Comparison of ENCODE assay signal across 8 cellular contexts in the genomic region with DNA sequence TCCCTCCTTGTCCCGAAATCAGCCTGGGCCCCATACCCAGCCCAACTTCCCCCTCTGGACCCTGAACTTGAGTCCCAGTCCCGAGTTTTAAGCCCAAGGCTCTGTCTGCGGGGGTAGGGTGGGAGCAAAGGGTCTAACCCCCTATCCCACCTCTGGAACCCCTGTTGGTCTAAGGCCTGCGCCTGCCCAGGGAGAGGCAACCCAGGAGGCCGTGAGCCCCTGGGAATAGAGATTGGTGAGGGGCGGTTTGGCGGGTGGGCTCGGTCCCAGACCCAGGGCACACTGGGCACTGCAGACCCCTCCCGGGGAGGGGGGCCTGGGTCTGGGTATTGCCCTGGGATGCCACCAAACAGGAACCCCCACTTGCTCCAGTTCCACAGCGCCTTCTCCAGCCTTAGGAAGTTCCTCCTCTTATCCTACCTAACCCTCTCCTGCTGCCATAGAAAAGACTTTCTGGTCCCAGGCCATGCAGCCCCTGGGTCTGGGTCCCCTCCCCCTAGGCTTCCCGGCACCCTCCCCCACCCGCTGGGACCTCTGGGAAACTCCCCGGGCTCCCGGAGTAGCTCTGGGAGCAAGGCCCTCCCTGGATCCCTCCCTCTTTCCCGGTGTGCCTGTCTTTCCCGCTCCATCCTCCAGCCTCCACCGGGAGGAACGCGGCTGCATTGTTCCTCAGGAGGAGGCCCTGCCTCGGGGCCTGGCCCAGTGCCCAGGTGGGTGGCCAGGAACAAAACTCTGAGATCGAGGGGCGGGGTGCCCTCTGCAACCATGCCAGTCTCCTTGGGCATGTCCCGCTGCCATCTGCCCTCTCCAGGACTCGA. TPM values are rescaled to one million over a fixed set of nuclear protein-coding genes. Genes with fewer than 3 reads are reported as not detected.
DNase-seq lines count a peak whose midpoint lies in the region; ATAC-seq, FAIRE-seq and TF ChIP-seq lines count a peak whose summit lies in the region.

No MANE protein-coding gene starts in this region.

- H3K27me3 ChIP-seq in H7 (ENCODE audit: control insufficient read depth, insufficient read depth, low read length) (no peaks in the 10 kb centered on the region), gastroesophageal sphincter (no peaks in the 10 kb centered on the region), trophoblast cell (ENCODE audit: insufficient read depth, low read length) (no peaks in the 10 kb centered on the region)

- CTCF ChIA-PET in A549 (lab: Yijun Ruan, JAX): interaction anchor here (2.5 kb wide), 1 partner anchor 19 kb away, joined by 17 read pairs; no protein-coding TSS in a partner anchor

- DNase-seq in A549 (ENCODE audit: low read depth in 1 of 2, low spot score in 1 of 2) (peak in 1 of 2 experiments; percentile 86), H7 (peak; percentile 83), trophoblast cell (peak; percentile 53 to 56), occipital lobe (lab: John Stamatoyannopoulos, UW) (no peak)

- H4K8ac ChIP-seq in trophoblast cell (ENCODE audit: low read depth, low read length): peak overlapping the region; percentile 80

- peak overlapping the region; percentile 96 for H2AK5ac ChIP-seq in trophoblast cell (ENCODE audit: low read length)

- H3K4me3 ChIP-seq in A549 (peak overlapping the region; percentile 95), H7 (ENCODE audit: insufficient read depth, low read depth, low read length) (peak overlapping the region; percentile 77), WI38 (ENCODE audit: low read depth, low read length) (peak overlapping the region; percentile 93), gastroesophageal sphincter (peak overlapping the region; percentile 39 to 98), trophoblast cell (ENCODE audit: low read depth, low read length) (peak overlapping the region; percentile 67)

- TF ChIP-seq EP300 in A549 (IDR thresholded peaks at IDR 0.05): no peak
- TF ChIP-seq EP300 in gastroesophageal sphincter (IDR thresholded peaks at IDR 0.05): no peak

- no peaks in the 10 kb centered on the region for H3K9me3 ChIP-seq in A549
- no peaks in the 10 kb centered on the region for H3K9me3 ChIP-seq in gastroesophageal sphincter
- no peaks in the 10 kb centered on the region for H3K9me3 ChIP-seq in trophoblast cell (ENCODE audit: insufficient read depth, low read depth, low read length)

- TF ChIP-seq POLR2A in A549 (IDR thresholded peaks at IDR 0.05; ENCODE audit: low read length) (no peak), gastroesophageal sphincter (IDR thresholded peaks at IDR 0.05) (no peak)

- H4K91ac ChIP-seq in trophoblast cell (ENCODE audit: low read depth, low read length): peak overlapping the region; percentile 98

- POLR2A ChIA-PET in A549 (lab: Yijun Ruan, JAX): interaction anchor here (0.6 to 1.9 kb wide), 5 partner anchors 9 to 49 kb away, joined by 3 to 9 read pairs (median 5); no protein-coding TSS in a partner anchor

- H3K23ac ChIP-seq in trophoblast cell (ENCODE audit: low read length): peak overlapping the region; percentile 37

- H3K14ac ChIP-seq in trophoblast cell (ENCODE audit: low read length): peak overlapping the region; percentile 93

- H2BK12ac ChIP-seq in trophoblast cell (ENCODE audit: low read length): peak overlapping the region; percentile 99

- peak; percentile 8 to 9; a peak in 4 of 6 replicates for ATAC-seq in A549
- ATAC-seq in gastroesophageal sphincter: no peak
- no peak for ATAC-seq in GM21367 (IDR thresholded peaks at IDR 0.05; ENCODE audit: unreplicated experiment)
- ATAC-seq in HG03342 (IDR thresholded peaks at IDR 0.05; ENCODE audit: unreplicated experiment): no peak

- H3K27ac ChIP-seq in A549: peak overlapping the region; percentile 100
- H3K27ac ChIP-seq in gastroesophageal sphincter: peak overlapping the region; percentile 98 to 100 (median 100)
- H3K27ac ChIP-seq in trophoblast cell (ENCODE audit: low read depth, low read length): peak overlapping the region; percentile 84

- 3% methylated on average over 11 of the region's 24 CpGs for WGBS in A549 (ENCODE audit: missing lambda C conversion rate)
- WGBS in gastroesophageal sphincter (ENCODE audit: low coverage in 1 of 2), 2 donors: 17% methylated on average over 1 of the region's 24 CpGs; no CpG with 5 or more reads in 1 of the 2 donors
- WGBS in trophoblast cell (ENCODE audit: extremely low coverage, insufficient coverage, insufficient read length): no CpG with 5 or more reads among the region's 24 CpGs

- FAIRE-seq in A549 (lab: Jason Lieb, UNC): no peak

- H3K9ac ChIP-seq in trophoblast cell (ENCODE audit: low read length): peak overlapping the region; percentile 88

- peaks cover 55% of the 10 kb centered on the region for H3K79me2 ChIP-seq in trophoblast cell (ENCODE audit: control insufficient read depth, insufficient read depth, low read length, poor library complexity)

- H3K4me2 ChIP-seq in A549 (peak overlapping the region; percentile 100), trophoblast cell (ENCODE audit: low read length) (peak overlapping the region; percentile 99)

- peak overlapping the region; percentile 99 for H2BK5ac ChIP-seq in trophoblast cell (ENCODE audit: low read depth, low read length, poor library complexity)

- TF ChIP-seq CTCF in A549 (IDR thresholded peaks at IDR 0.05): no peak
- TF ChIP-seq CTCF in WI38 (IDR thresholded peaks at IDR 0.05; ENCODE audit: low read depth, low read length): no peak
- no peak for TF ChIP-seq CTCF in gastroesophageal sphincter (IDR thresholded peaks at IDR 0.05)

- H3K4me1 ChIP-seq in A549 (peaks cover 44% of the 10 kb centered on the region), gastroesophageal sphincter (peaks cover 0 to 81% (median 30%) of the 10 kb centered on the region in 3 donors), trophoblast cell (ENCODE audit: control insufficient read depth in 1 of 2, insufficient read depth in 2 of 2, low read length in 2 of 2) (peaks cover 59 to 61% of the 10 kb centered on the region in 2 experiments)

- no peak for TF ChIP-seq RAD21 in A549 (conservative IDR thresholded peaks at IDR 0.05 in 1 of 2, IDR thresholded peaks at IDR 0.05 in 1 of 2)

- H3K18ac ChIP-seq in trophoblast cell (ENCODE audit: low read length): peak overlapping the region; percentile 97

- peak overlapping the region; percentile 87 for H2AFZ ChIP-seq in trophoblast cell (ENCODE audit: insufficient read depth, low read length, poor library complexity)

- peak overlapping the region; percentile 92 for H3K4ac ChIP-seq in trophoblast cell (ENCODE audit: low read depth, low read length)

- H4K12ac ChIP-seq in trophoblast cell (ENCODE audit: low read depth, low read length): peak overlapping the region; percentile 89

- peak overlapping the region; percentile 95 for H2BK120ac ChIP-seq in trophoblast cell (ENCODE audit: insufficient read depth, low read length, poor library complexity)

- no peaks in the 10 kb centered on the region for H3K36me3 ChIP-seq in H7 (replicated peaks; ENCODE audit: control insufficient read depth, insufficient read depth, low read length)
- H3K36me3 ChIP-seq in gastroesophageal sphincter: no peaks in the 10 kb centered on the region
- H3K36me3 ChIP-seq in trophoblast cell (ENCODE audit: control insufficient read depth in 1 of 2, insufficient read depth in 2 of 2, low read length in 2 of 2): peaks cover 29% of the 10 kb centered on the region in 2 experiments

- peaks cover 73% of the 10 kb centered on the region for H3K79me1 ChIP-seq in trophoblast cell (ENCODE audit: low read length)

TF ChIP-seq in A549, 52 proteins besides CTCF, POLR2A, EP300 and RAD21 (continues in another document):
- TF ChIP-seq ZC3H11A (IDR thresholded peaks at IDR 0.05) (no peak), ZSCAN20 (CRISPR knock-in tag; IDR thresholded peaks at IDR 0.05) (no peak), KDM5A (IDR thresholded peaks at IDR 0.05) (no peak), CBX2 (IDR thresholded peaks at IDR 0.05; ENCODE audit: borderline replicate concordance, low read depth) (no peak), GATA3 (IDR thresholded peaks at IDR 0.05; ENCODE audit: borderline replicate concordance) (no peak; the same call in 1 of the 2 replicates), HOXA7 (CRISPR knock-in tag; IDR thresholded peaks at IDR 0.05) (no peak), KDM1A (IDR thresholded peaks at IDR 0.05; ENCODE audit: low read depth) (peak; percentile 48; the same call in 1 of the 2 replicates), ZFP36 (IDR thresholded peaks at IDR 0.05; ENCODE audit: borderline replicate concordance, partially characterized antibody) (no peak), FOXS1 (CRISPR knock-in tag; IDR thresholded peaks at IDR 0.05) (no peak), TFCP2L1 (CRISPR knock-in tag; IDR thresholded peaks at IDR 0.05) (peak; percentile 67; the same call in 1 of the 2 replicates), CHD2 (IDR thresholded peaks at IDR 0.05; ENCODE audit: low read length, partially characterized antibody) (peak; percentile 47), MAZ (IDR thresholded peaks at IDR 0.05; ENCODE audit: borderline replicate concordance, low read depth, low read length) (no peak)
- TF ChIP-seq, protein P1, sequence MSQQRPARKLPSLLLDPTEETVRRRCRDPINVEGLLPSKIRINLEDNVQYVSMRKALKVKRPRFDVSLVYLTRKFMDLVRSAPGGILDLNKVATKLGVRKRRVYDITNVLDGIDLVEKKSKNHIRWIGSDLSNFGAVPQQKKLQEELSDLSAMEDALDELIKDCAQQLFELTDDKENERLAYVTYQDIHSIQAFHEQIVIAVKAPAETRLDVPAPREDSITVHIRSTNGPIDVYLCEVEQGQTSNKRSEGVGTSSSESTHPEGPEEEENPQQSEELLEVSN (IDR thresholded peaks at IDR 0.05; ENCODE audit: borderline replicate concordance, low read depth): 0 out of 2 replicates have a peak, but pooled peaks have one; percentile 23

RNA-seq across cellular contexts. Expression of gene NANOS3, which starts 33.6 kb away (rescaled TPM):
- polyA plus RNA-seq in A549 (2011; rRNA removed): 0.31 and 0.53 TPM in 2 replicates
- 0.79 and 1.8 TPM in 2 replicates for polyA plus RNA-seq in A549 (2012; cell fraction: cytosol; rRNA removed)
- polyA plus RNA-seq in A549 (2012; cell fraction: nucleus; rRNA removed): 2.4 and 2.7 TPM in 2 replicates
- polyA plus RNA-seq in A549 (2017; fragmentation: RNase III; extraction: RNeasy Plus Mini Kit Qiagen cat#74134 plus additional on column Dnase treatment): 0.78 to 1.2 TPM (median 1.1 TPM) in 3 replicates
- polyA minus RNA-seq in A549 (2011; rRNA and poly(A)+ RNA removed): not detected in 2 replicates
- total RNA-seq in H7 (2014; rRNA removed; shearing (Covaris generic)): not detected in 2 replicates
- total RNA-seq in gastroesophageal sphincter: 1 to 10 TPM in 2 of 4 donors, not detected in 2; 1.1 to 5.0 TPM
- 1.8 and 2.0 TPM in 2 replicates for polyA plus RNA-seq in trophoblast cell (2013)
- 5.6 TPM for total RNA-seq in occipital lobe

RNA-seq across cellular contexts. Expression of gene ZSWIM4, which starts 48.1 kb away (rescaled TPM):
- polyA plus RNA-seq in A549 (2011; rRNA removed) (1.6 and 1.7 TPM in 2 replicates), A549 (2017; fragmentation: RNase III; extraction: RNeasy Plus Mini Kit Qiagen cat#74134 plus additional on column Dnase treatment) (3.4 to 3.9 TPM (median 3.7 TPM) in 3 replicates)
- polyA plus RNA-seq in A549 (2012; cell fraction: cytosol; rRNA removed): 3.0 and 4.5 TPM in 2 replicates
- polyA plus RNA-seq in A549 (2012; cell fraction: nucleus; rRNA removed): 6.2 and 8.3 TPM in 2 replicates
- 2.6 and 3.2 TPM in 2 replicates for polyA minus RNA-seq in A549 (2011; rRNA and poly(A)+ RNA removed)
- 18.3 and 21.5 TPM in 2 replicates for total RNA-seq in H7 (2014; rRNA removed; shearing (Covaris generic))
- total RNA-seq in gastroesophageal sphincter (1 to 10 TPM; 3.9 to 9.2 (median 4.2) TPM), occipital lobe (11.1 TPM)
- polyA plus RNA-seq in trophoblast cell (2013): 13.1 and 14.3 TPM in 2 replicates

Comparison
In these comparisons a context has a peak if more than half of its experiments do, and no peak if none do; other contexts are left out.
1. ATAC-seq: peak in A549 (2 of 2); none in gastroesophageal sphincter (single experiment), GM21367 (single experiment) and HG03342 (single experiment).
2. Peak in every context shown above with its lines, with median percentiles within 50 percentile points of each other: H3K27ac ChIP-seq and H3K4me3 ChIP-seq.